Comparison of ENCODE assay signal across 18 cellular contexts in genomic region chr5:92795633-92796032, GRCh38.
"Had no signal": no experiment of that assay in that cellular context is flagged by ENCODE, and none has a peak within 500 bp of the region (broad histone marks: within the 10 kb centered on the region; RNA-seq: fewer than 3 reads in every experiment).

No MANE protein-coding gene starts in this region.

- DNase-seq: activated CD4-positive, alpha-beta T cell treated with anti-CD3 and anti-CD28 coated beads, Interleukin-2, amount 10 ng/mL, durations not matched to agents 7 days and 5 days; activated CD4-positive, CD25-positive, alpha-beta regulatory T cell treated with anti-CD3 and anti-CD28 coated beads, Interleukin-2, amount 50 U/mL, for 72 hours; activated CD8-positive, alpha-beta T cell treated with anti-CD3 and anti-CD28 coated beads for 36 hours; activated gamma-delta T cell treated with Interleukin-2 at 50 U/mL for 16 hours; activated naive CD4-positive, alpha-beta T cell treated with anti-CD3 and anti-CD28 coated beads, Interleukin-2, amount 50 U/mL, for 16 hours; activated T-cell treated with anti-CD3 and anti-CD28 coated beads, Interleukin-2, amount 50 U/mL, for 4 hours; amygdala; dermis blood vessel endothelial cell; effector CD4-positive, alpha-beta T cell; esophagus squamous epithelium; left cardiac atrium; left ventricle myocardium superior; naive B cell; ovary; right lobe of liver; stimulated activated CD4-positive, alpha-beta T cell treated with anti-CD3 and anti-CD28 coated beads, Interleukin-2, amount 100 ng/mL, for 48 hours; stimulated activated naive CD4-positive, alpha-beta T cell treated with Interleukin-2 at 50 U/mL for 16 hours had no signal

- ATAC-seq: activated CD8-positive, alpha-beta T cell treated with anti-CD3 and anti-CD28 coated beads for 36 hours; activated T-cell treated with anti-CD3 and anti-CD28 coated beads, Interleukin-2, amount 50 U/mL, for 4 hours; activated T-helper 17 cell treated with anti-CD3 and anti-CD28 coated beads, Interleukin-2, amount 50 U/mL, for 72 hours; left cardiac atrium; left ventricle myocardium superior; right lobe of liver had no signal
